Comparison of ENCODE assay signal across 10 cellular contexts in the genomic region with DNA sequence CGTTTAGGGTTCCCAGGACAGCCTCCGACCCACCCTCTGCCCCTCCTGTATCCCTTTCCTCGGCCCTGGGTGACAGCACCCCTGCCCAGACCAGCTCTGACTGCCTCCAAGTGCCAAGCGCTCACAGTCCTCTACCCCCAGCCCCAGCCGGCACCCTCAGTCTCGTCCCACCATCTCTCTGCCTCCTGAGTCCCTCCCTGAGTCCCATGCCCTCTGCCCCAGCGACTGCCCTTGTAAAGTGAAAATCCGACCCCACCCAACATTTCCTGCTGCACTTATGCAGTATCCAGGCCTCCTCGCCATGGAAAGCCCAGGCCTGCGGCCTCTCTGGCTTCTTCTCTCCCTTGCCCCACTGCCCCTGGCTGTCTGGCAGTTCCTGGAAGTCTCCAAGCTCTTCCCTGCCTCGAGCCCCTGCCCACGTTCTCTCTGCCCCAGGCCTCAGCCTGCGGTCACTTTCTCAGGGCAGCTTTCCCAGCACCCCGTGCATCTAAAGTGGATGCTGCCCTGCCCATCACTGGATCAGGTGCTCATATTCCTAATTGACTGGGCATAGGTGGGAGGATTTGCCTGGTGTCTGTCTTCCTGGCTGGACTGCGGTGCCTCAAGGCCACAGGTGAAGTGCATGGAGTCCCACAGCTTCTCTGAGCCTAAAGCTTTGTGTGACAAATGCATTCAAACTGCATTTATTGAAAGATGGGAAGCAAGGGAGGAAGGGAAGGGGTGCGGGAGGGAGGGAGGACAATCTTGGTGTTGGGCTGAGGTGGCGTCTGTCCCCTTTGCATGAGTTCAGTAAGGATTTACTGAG. TPM values are rescaled to one million over a fixed set of nuclear protein-coding genes. Genes with fewer than 3 reads are reported as not detected.
A peak's percentile ranks its signal among the peaks of the same experiment; 100 is the strongest.
DNase-seq lines count a peak whose midpoint lies in the region; ATAC-seq and FAIRE-seq lines count a peak whose summit lies in the region.
"Had no signal": no experiment of that assay in that cellular context is flagged by ENCODE, and none has a peak within 500 bp of the region (broad histone marks: within the 10 kb centered on the region; RNA-seq: fewer than 3 reads in every experiment).

No MANE protein-coding gene starts in this region.

- no peak for FAIRE-seq in frontal cortex (lab: Jason Lieb, UNC)

- H3K27me3 ChIP-seq in right cardiac atrium (ENCODE audit: control insufficient read depth, insufficient read depth), result no peaks in the 10 kb centered on the region

- H3K4me1 Mint-ChIP-seq in stimulated activated naive CD8-positive, alpha-beta T cell treated with anti-CD3 and anti-CD28 coated beads, Interleukin-15, Interleukin-2, amounts not matched to agents 100 ng/mL and 50 ng/mL, for 24 hours (ENCODE audit: low read depth), result peaks cover 79% of the 10 kb centered on the region

- H3K4me3 Mint-ChIP-seq in stimulated activated naive CD8-positive, alpha-beta T cell treated with anti-CD3 and anti-CD28 coated beads, Interleukin-15, Interleukin-2, amounts not matched to agents 100 ng/mL and 50 ng/mL, for 24 hours, result peak overlapping the region; percentile 69

- intact Hi-C loops in right cardiac atrium (cut with DNase I), result loop anchor here in 3 of 4 donors (2.0 to 10.0 kb wide), 3 partner anchors 31 to 95 kb away; no protein-coding TSS in a partner anchor

- WGBS in right cardiac atrium, result 63% methylated on average over 17 of the region's 17 CpGs

- H3K4me1 ChIP-seq in right cardiac atrium (ENCODE audit: control insufficient read depth, insufficient read depth, low read length), result peaks cover 2% of the 10 kb centered on the region

- no peak overlapping the region for H3K4me3 ChIP-seq in right cardiac atrium (ENCODE audit: low read length)

- peak overlapping the region; percentile 76 for H3K27ac Mint-ChIP-seq in stimulated activated naive CD8-positive, alpha-beta T cell treated with anti-CD3 and anti-CD28 coated beads, Interleukin-15, Interleukin-2, amounts not matched to agents 100 ng/mL and 50 ng/mL, for 24 hours

- H3K9me3 Mint-ChIP-seq in stimulated activated naive CD8-positive, alpha-beta T cell treated with anti-CD3 and anti-CD28 coated beads, Interleukin-15, Interleukin-2, amounts not matched to agents 100 ng/mL and 50 ng/mL, for 24 hours, result no peaks in the 10 kb centered on the region

- no peaks in the 10 kb centered on the region for H3K27me3 Mint-ChIP-seq in stimulated activated naive CD8-positive, alpha-beta T cell treated with anti-CD3 and anti-CD28 coated beads, Interleukin-15, Interleukin-2, amounts not matched to agents 100 ng/mL and 50 ng/mL, for 24 hours

- H3K36me3 Mint-ChIP-seq in stimulated activated naive CD8-positive, alpha-beta T cell treated with anti-CD3 and anti-CD28 coated beads, Interleukin-15, Interleukin-2, amounts not matched to agents 100 ng/mL and 50 ng/mL, for 24 hours (ENCODE audit: low read depth), result no peaks in the 10 kb centered on the region

- ATAC-seq in stimulated activated naive CD8-positive, alpha-beta T cell treated with anti-CD3 and anti-CD28 coated beads, Interleukin-15, Interleukin-2, amounts not matched to agents 100 U/mL and 50 U/mL, for 24 hours, result no peak
- ATAC-seq in right cardiac atrium, result peak; percentile 33 to 68
- no peak for ATAC-seq in GM18909 (IDR thresholded peaks at IDR 0.05; ENCODE audit: poor library complexity, unreplicated experiment)

- no peaks in the 10 kb centered on the region for H3K9me3 ChIP-seq in right cardiac atrium (ENCODE audit: control insufficient read depth, low read length)

- DNase-seq in stimulated activated naive CD8-positive, alpha-beta T cell treated with anti-CD3 and anti-CD28 coated beads, Interleukin-15, Interleukin-2, amounts not matched to agents 100 U/mL and 50 U/mL, for 24 hours, result no peak
- DNase-seq in right cardiac atrium (peak in 2 of 3 donors; percentile 15 to 60), frontal cortex (ENCODE audit: low spot score in 2 of 2) (no peak), substantia nigra (lab: John Stamatoyannopoulos, UW) (no peak)
- DNase-seq: NCI-H446 treated with DMSO at 0.1 percent for 48 hours had no signal

- H3K27ac ChIP-seq in right cardiac atrium (ENCODE audit: low read length) (peak overlapping the region; percentile 2), substantia nigra (ENCODE audit: low read depth, low read length, poor library complexity, severe bottlenecking) (no peak overlapping the region)

RNA-seq across cellular contexts. Expression of gene IL2RB, which starts 17.7 kb away (rescaled TPM):
- under 1 TPM; 0.63 to 0.97 (median 0.72) TPM for total RNA-seq in right cardiac atrium
- polyA plus RNA-seq in right cardiac atrium, result 0.32 TPM
- not detected for total RNA-seq in frontal cortex
- total RNA-seq: HT-29 had no signal

RNA-seq across cellular contexts. Expression of gene C1QTNF6, which starts 20.7 kb away (rescaled TPM):
- total RNA-seq in right cardiac atrium (1 to 10 TPM; 2.8 to 3.3 (median 2.8) TPM), frontal cortex (3.7 TPM)
- polyA plus RNA-seq in right cardiac atrium, result 2.0 TPM

RNA-seq across cellular contexts. Expression of gene SSTR3, which starts 44.9 kb away (rescaled TPM):
- not detected for total RNA-seq in right cardiac atrium
- not detected for polyA plus RNA-seq in right cardiac atrium
- 0.41 TPM for total RNA-seq in frontal cortex
- total RNA-seq: HT-29, subcutaneous adipose tissue had no signal

RNA-seq across cellular contexts. Expression of gene TMPRSS6, which starts 57.9 kb away (rescaled TPM):
- not detected for total RNA-seq in right cardiac atrium
- polyA plus RNA-seq in right cardiac atrium, result not detected
- total RNA-seq in frontal cortex, result not detected
- total RNA-seq: cerebellum, HT-29, subcutaneous adipose tissue had no signal

Comparison
In these comparisons a context has a peak if more than half of its experiments do, and no peak if none do; other contexts are left out.
1. ATAC-seq: peak in right cardiac atrium (2 of 2); none in stimulated activated naive CD8-positive, alpha-beta T cell treated with anti-CD3 and anti-CD28 coated beads, Interleukin-15, Interleukin-2, amounts not matched to agents 100 U/mL and 50 U/mL, for 24 hours (single experiment) and GM18909 (single experiment).
2. DNase-seq: peak in right cardiac atrium (2 of 3); none in stimulated activated naive CD8-positive, alpha-beta T cell treated with anti-CD3 and anti-CD28 coated beads, Interleukin-15, Interleukin-2, amounts not matched to agents 100 U/mL and 50 U/mL, for 24 hours (single experiment), frontal cortex (0 of 2) and substantia nigra (0 of 49).